Comparison of ENCODE assay signal across 8 cellular contexts in the genomic region with DNA sequence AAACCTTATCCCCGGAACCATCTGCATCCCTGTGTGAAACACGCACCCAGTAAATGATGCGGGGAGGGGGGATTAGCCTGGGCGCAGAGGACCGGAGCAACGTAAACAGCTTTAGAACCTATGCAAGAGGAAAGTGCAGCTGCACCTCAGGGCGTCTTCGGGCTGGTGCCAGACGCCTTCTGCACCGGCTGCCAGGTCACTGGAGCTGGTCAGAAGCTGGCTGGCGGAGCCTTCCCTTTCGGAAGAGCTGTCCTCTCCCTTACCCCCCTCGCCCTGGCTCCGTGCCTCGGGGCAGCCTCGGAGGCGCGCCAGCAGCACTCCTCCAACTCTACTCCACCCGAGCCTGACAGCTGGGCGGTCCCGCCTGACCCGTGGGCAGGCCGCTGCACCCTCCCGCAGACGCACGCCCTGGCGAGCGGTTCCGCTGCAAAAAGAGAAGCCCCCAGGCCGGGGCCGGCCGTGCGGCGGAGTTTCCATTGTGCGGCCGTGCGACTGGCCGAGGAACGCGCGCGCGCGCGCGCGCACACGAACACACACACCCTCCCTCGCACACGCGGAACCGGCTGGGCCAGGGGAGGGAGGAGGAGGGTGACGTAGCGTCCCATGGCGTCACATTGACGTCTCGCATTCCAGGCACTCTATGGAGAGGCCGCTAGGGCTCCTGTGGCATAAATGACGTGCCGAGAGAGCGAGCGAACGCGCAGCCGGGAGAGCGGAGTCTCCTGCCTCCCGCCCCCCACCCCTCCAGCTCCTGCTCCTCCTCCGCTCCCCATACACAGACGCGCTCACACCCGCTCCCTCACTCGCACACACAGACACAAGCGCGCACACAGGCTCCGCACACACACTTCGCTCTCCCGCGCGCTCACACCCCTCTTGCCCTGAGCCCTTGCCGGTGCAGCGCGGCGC. TPM values are rescaled to one million over a fixed set of nuclear protein-coding genes. Genes with fewer than 3 reads are reported as not detected.
A peak's percentile ranks its signal among the peaks of the same experiment; 100 is the strongest.
DNase-seq lines count a peak whose midpoint lies in the region; ATAC-seq, FAIRE-seq and TF ChIP-seq lines count a peak whose summit lies in the region.

A gene (plus strand): TSS at position 699 of the 909 bp plus-strand sequence. CDS start 6,158 bp downstream, outside the sequence.

- POLR2A ChIA-PET in A673 (lab: Charles Lee; ENCODE audit: low non-redundant PET) = interaction anchor here (0.7 kb wide), 1 partner anchor 216 kb away, joined by 3 read pairs; no protein-coding TSS in a partner anchor

- peaks cover 20% of the 10 kb centered on the region for H3K4me1 ChIP-seq in A673 (ENCODE audit: insufficient read depth, low read length, poor library complexity, severe bottlenecking)
- H3K4me1 ChIP-seq in breast epithelium = peaks cover 0 to 5% of the 10 kb centered on the region in 2 donors
- H3K4me1 ChIP-seq in small intestine (ENCODE audit: control insufficient read depth in 2 of 2, insufficient read depth in 1 of 2, low read depth in 1 of 2, low read length in 1 of 2) = peaks cover 6 to 11% of the 10 kb centered on the region in 2 donors

- H3K9me3 ChIP-seq in A673 (ENCODE audit: low read depth, low read length, poor library complexity, severe bottlenecking) (no peaks in the 10 kb centered on the region), WERI-Rb-1 (ENCODE audit: severe bottlenecking) (no peaks in the 10 kb centered on the region), breast epithelium (no peaks in the 10 kb centered on the region), small intestine (ENCODE audit: control insufficient read depth, low read depth) (no peaks in the 10 kb centered on the region)

- DNase-seq in A673 (ENCODE audit: low spot score) (peak; percentile 99), NCI-H2196 (lab: John Stamatoyannopoulos, UW; ENCODE audit: unreplicated experiment) (peak; percentile 94), WERI-Rb-1 (peak; percentile 96), breast epithelium (ENCODE audit: low spot score in 2 of 2) (peak; percentile 86 to 94), iPS-NIHi7 (ENCODE audit: extremely low spot score) (peak; percentile 58), small intestine (peak; percentile 96)

- intact Hi-C loops in A673 (cut with micrococcal nuclease; ENCODE audit: unreplicated experiment) (loop anchor here (2.0 to 10.0 kb wide), 11 partner anchors 86 to 776 kb away; a partner anchor contains a TSS), breast epithelium (cut with DNase I; ENCODE audit: low total_unique reads) (no loop called here)

- TF ChIP-seq CTCF in A673 (conservative IDR thresholded peaks at IDR 0.05; ENCODE audit: low read depth, low read length) (no peak), WERI-Rb-1 (IDR thresholded peaks at IDR 0.05; ENCODE audit: low read depth, low read length) (peak; percentile 56), breast epithelium (IDR thresholded peaks at IDR 0.05) (peak; percentile 43 to 73 (median 50))

- CTCF ChIA-PET in A673 (lab: Charles Lee) = no interaction called here

- FAIRE-seq in small intestine (lab: Jason Lieb, UNC) = no peak

- H3K27me3 ChIP-seq in A673 (replicated peaks; ENCODE audit: insufficient read depth, low read depth, low read length, poor library complexity) (no peaks in the 10 kb centered on the region), WERI-Rb-1 (ENCODE audit: insufficient read depth, low read depth, severe bottlenecking) (peaks cover 27% of the 10 kb centered on the region), breast epithelium (peaks cover 0 to 19% of the 10 kb centered on the region in 2 donors), small intestine (ENCODE audit: control insufficient read depth in 2 of 2, insufficient read depth in 2 of 2, low read length in 2 of 2) (peaks cover 0 to 19% of the 10 kb centered on the region in 2 donors)

- BruUV-seq in A673 (replicated peaks; lab: Mats Ljungman, UMichigan) = no TSS peak

- H3K27ac ChIP-seq in A673 (ENCODE audit: low read depth, low read length, poor library complexity, severe bottlenecking) (peak within 1 kb of the TSS; percentile 80), WERI-Rb-1 (no peak within 1 kb of the TSS; the same call in 1 of the 2 replicates), breast epithelium (peak within 1 kb of the TSS; percentile 99), small intestine (ENCODE audit: low read depth in 1 of 2, low read length in 1 of 2) (peak within 1 kb of the TSS; percentile 60 to 95)

- ATAC-seq in GM18868 (IDR thresholded peaks at IDR 0.05; ENCODE audit: unreplicated experiment) (peak; percentile 36), HG03103 (IDR thresholded peaks at IDR 0.05; ENCODE audit: low read depth, unreplicated experiment) (peak; percentile 32)

- TF ChIP-seq POLR2A in breast epithelium (IDR thresholded peaks at IDR 0.05) = peak; percentile 26

- peak within 1 kb of the TSS; percentile 85 for H3K4me3 ChIP-seq in A673 (ENCODE audit: low read depth, low read length, poor library complexity, severe bottlenecking)
- H3K4me3 ChIP-seq in WERI-Rb-1 (ENCODE audit: low read depth, low read length) = peak within 1 kb of the TSS; percentile 78
- peak within 1 kb of the TSS; percentile 87 to 96 (median 91) for H3K4me3 ChIP-seq in breast epithelium
- peak within 1 kb of the TSS; percentile 61 to 71 for H3K4me3 ChIP-seq in small intestine (ENCODE audit: low read depth in 1 of 2, low read length in 2 of 2)

- WGBS in small intestine, 3 donors = 0 to 1% (median 0%) methylated on average over 72 to 83 of the region's 83 CpGs

- H3K36me3 ChIP-seq in A673 (ENCODE audit: insufficient read depth, low read length, poor library complexity, severe bottlenecking) = peaks cover under 1% of the 10 kb centered on the region
- H3K36me3 ChIP-seq in WERI-Rb-1 = peaks cover 5% of the 10 kb centered on the region
- H3K36me3 ChIP-seq in breast epithelium = no peaks in the 10 kb centered on the region
- H3K36me3 ChIP-seq in small intestine (ENCODE audit: control insufficient read depth in 2 of 2, insufficient read depth in 2 of 2, low read length in 2 of 2) = no peaks in the 10 kb centered on the region

RNA-seq across cellular contexts. Expression of the gene that starts here (rescaled TPM):
- total RNA-seq in A673 (2021) (6.4 and 6.6 TPM in 2 replicates), breast epithelium (10 to 100 TPM in 1 of 3 donors, 1 to 10 TPM in 2; 1.3 to 34.1 (median 4.9) TPM)
- polyA plus RNA-seq in small intestine = 1 to 10 TPM in 1 of 3 donors, under 1 TPM in 1, not detected in 1; 0.81 to 1.0 TPM
